ENCODE assay signal across 7 cellular contexts in genomic region chr12:6199531-6200265, GRCh38. TPM values are rescaled to one million over a fixed set of nuclear protein-coding genes. Genes with fewer than 3 reads are reported as not detected.
DNase-seq lines count a peak whose midpoint lies in the region; ATAC-seq and TF ChIP-seq lines count a peak whose summit lies in the region.

No MANE protein-coding gene starts in this region.

- H3K36me3 Mint-ChIP-seq in WTC11 = peaks cover 8% of the 10 kb centered on the region

- DNase-seq in WTC11 (ENCODE audit: low spot score) (peak; percentile 60), heart right ventricle (peak in 1 of 2 donors; percentile 69), retinal pigment epithelial cell (ENCODE audit: low read depth) (no peak), HuH-7 (ENCODE audit: low spot score) (no peak), SKM-1 treated with dmso at 0.1 percent for 144 hours (lab: John Stamatoyannopoulos, UW; ENCODE audit: unreplicated experiment) (no peak)
- DNase-seq in effector CD8-positive, alpha-beta T cell (lab: John Stamatoyannopoulos, UW) = no peak

- H3K4me1 Mint-ChIP-seq in WTC11 = peaks cover 74% of the 10 kb centered on the region

- peak overlapping the region; percentile 68 for H3K4me3 Mint-ChIP-seq in WTC11

- POLR2A ChIA-PET in WTC11 (lab: Charles Lee) = interaction anchor here (0.5 to 1.4 kb wide), 3 partner anchors 65 to 79 kb away, joined by 3 to 4 read pairs (median 3); no protein-coding TSS in a partner anchor

- H3K27me3 ChIP-seq in HUES48 (ENCODE audit: control insufficient read depth, insufficient read depth, low read length) (peaks cover 10% of the 10 kb centered on the region), heart right ventricle (peaks cover 0 to 37% (median 0%) of the 10 kb centered on the region in 7 donors)

- peak overlapping the region; percentile 87 for H3K27ac Mint-ChIP-seq in WTC11

- intact Hi-C loops in heart right ventricle (cut with DNase I) = loop anchor here in 6 of 10 donors (2.0 to 5.0 kb wide), 5 partner anchors 33 to 137 kb away; no protein-coding TSS in a partner anchor

- peak; percentile 23 for ATAC-seq in WTC11
- peak in 7 of 8 donors; percentile 2 to 33 (median 22) for ATAC-seq in heart right ventricle

- 15 to 17% methylated on average over 31 to 40 of the region's 44 CpGs for WGBS in heart right ventricle, 2 donors

- H3K36me3 ChIP-seq in HUES48 (ENCODE audit: control insufficient read depth, insufficient read depth, low read length) (peaks cover 11% of the 10 kb centered on the region), heart right ventricle (no peaks in the 10 kb centered on the region)

- no peak for TF ChIP-seq CTCF in WTC11 (IDR thresholded peaks at IDR 0.05)
- no peak for TF ChIP-seq CTCF in heart right ventricle (IDR thresholded peaks at IDR 0.05)
- TF ChIP-seq CTCF in retinal pigment epithelial cell (conservative IDR thresholded peaks at IDR 0.05; ENCODE audit: low read depth, low read length) = no peak

- CTCF ChIA-PET in WTC11 (lab: Charles Lee) = interaction anchor here (0.7 to 16.4 kb wide), 7 partner anchors 8 to 142 kb away, joined by 3 to 431 read pairs (median 7); no protein-coding TSS in a partner anchor

- H3K9me3 ChIP-seq in HUES48 (ENCODE audit: control insufficient read depth, insufficient read depth, low read length) = no peaks in the 10 kb centered on the region
- no peaks in the 10 kb centered on the region for H3K9me3 ChIP-seq in heart right ventricle

- peaks cover 7% of the 10 kb centered on the region; the same call in 1 of the 2 replicates for H3K27me3 Mint-ChIP-seq in WTC11 (ENCODE audit: low read depth)

- H3K4me1 ChIP-seq in HUES48 (ENCODE audit: control insufficient read depth, insufficient read depth, low read length) (peaks cover 59% of the 10 kb centered on the region), heart right ventricle (peaks cover 3 to 72% (median 52%) of the 10 kb centered on the region in 9 donors)

- peak overlapping the region; percentile 51 for H3K4me3 ChIP-seq in HUES48 (ENCODE audit: low read depth, low read length)
- H3K4me3 ChIP-seq in heart right ventricle = peak overlapping the region in 9 of 10 donors; percentile 65 to 99 (median 91)
- peak overlapping the region; percentile 73 for H3K4me3 ChIP-seq in retinal pigment epithelial cell (ENCODE audit: low read length)

- no peaks in the 10 kb centered on the region for H3K9me3 Mint-ChIP-seq in WTC11

- H3K27ac ChIP-seq in HUES48 (ENCODE audit: low read depth, low read length) (peak overlapping the region; percentile 78), heart right ventricle (peak overlapping the region; percentile 89 to 99 (median 95))

- no peak overlapping the region for H3K9ac ChIP-seq in HUES48 (ENCODE audit: low read depth, low read length)

TF ChIP-seq in WTC11, 78 proteins besides CTCF, POLR2A, EP300 and RAD21 (continues in another document):
- TF ChIP-seq OVOL2 (CRISPR knock-in tag; IDR thresholded peaks at IDR 0.05; ENCODE audit: borderline replicate concordance) (no peak), TEAD1 (CRISPR knock-in tag; IDR thresholded peaks at IDR 0.05) (0 out of 2 replicates have a peak, but pooled peaks have one; percentile 25), ARID4B (CRISPR knock-in tag; IDR thresholded peaks at IDR 0.05; ENCODE audit: borderline replicate concordance) (peak; percentile 38; the same call in 1 of the 2 replicates), ZBTB43 (CRISPR knock-in tag; IDR thresholded peaks at IDR 0.05) (no peak), FOXP4 (CRISPR knock-in tag; IDR thresholded peaks at IDR 0.05) (no peak), ZNF416 (CRISPR knock-in tag; IDR thresholded peaks at IDR 0.05) (no peak), USF1 (CRISPR knock-in tag; IDR thresholded peaks at IDR 0.05) (peak; percentile 23; the same call in 1 of the 2 replicates), CREB1 (CRISPR knock-in tag; IDR thresholded peaks at IDR 0.05) (0 out of 2 replicates have a peak, but pooled peaks have one; percentile 58), NR3C1 (CRISPR knock-in tag; conservative IDR thresholded peaks at IDR 0.05; ENCODE audit: low read depth) (no peak), MAX (CRISPR knock-in tag; IDR thresholded peaks at IDR 0.05) (peak; percentile 63; the same call in 1 of the 2 replicates), PREB (CRISPR knock-in tag; IDR thresholded peaks at IDR 0.05; ENCODE audit: borderline replicate concordance) (no peak), CREM (CRISPR knock-in tag; IDR thresholded peaks at IDR 0.05) (no peak), SMAD4 (CRISPR knock-in tag; IDR thresholded peaks at IDR 0.05) (no peak)

RNA-seq across cellular contexts. Expression of gene CD9, which starts 0.5 kb away (rescaled TPM):
- total RNA-seq in WTC11 (2021) = 241 to 260 TPM (median 251 TPM) in 3 replicates
- 10 to 100 TPM; 24.8 to 70.4 (median 52.8) TPM for total RNA-seq in heart right ventricle
- polyA plus RNA-seq in heart right ventricle = 100 to 1,000 TPM in 1 of 2 donors, 10 to 100 TPM in 1; 52.3 to 109 TPM
